In the genomic region with DNA sequence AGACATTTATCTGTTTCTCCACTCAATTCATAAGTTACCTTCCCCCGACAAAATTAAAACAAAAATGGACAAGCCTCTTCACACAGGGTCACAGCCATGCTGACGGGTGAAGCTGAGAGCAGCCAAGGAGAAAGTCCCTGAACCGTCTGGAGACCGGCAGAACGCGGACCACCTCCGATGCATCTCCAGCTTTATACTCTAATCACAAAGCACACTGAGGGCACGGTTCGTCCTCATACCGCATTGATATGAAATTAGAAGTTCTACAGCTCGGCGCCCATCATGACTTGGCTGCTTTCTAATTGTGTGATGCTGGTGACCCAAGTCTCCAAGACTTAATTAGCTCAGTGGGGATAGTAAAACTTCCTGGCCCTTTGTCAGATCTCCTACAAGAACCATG, we compare ENCODE assay signal across 6 cellular contexts.
"Had no signal": no experiment of that assay in that cellular context is flagged by ENCODE, and none has a peak within 500 bp of the region (broad histone marks: within the 10 kb centered on the region; RNA-seq: fewer than 3 reads in every experiment).

No MANE protein-coding gene starts in this region.

- H3K4me3 ChIP-seq: GM23248, HAP-1 had no signal

- H3K36me3 Mint-ChIP-seq: IgD-negative memory B cell had no signal

- H3K4me3 Mint-ChIP-seq: IgD-negative memory B cell had no signal

- DNase-seq: GM23248, H7, KBM-7 had no signal

- H3K27ac Mint-ChIP-seq: IgD-negative memory B cell had no signal

- H3K27ac ChIP-seq: GM23248 had no signal

- H3K4me1 Mint-ChIP-seq: IgD-negative memory B cell had no signal

- ATAC-seq: HepG2 had no signal
